ENCODE assay signal across 19 cellular contexts in the genomic region with DNA sequence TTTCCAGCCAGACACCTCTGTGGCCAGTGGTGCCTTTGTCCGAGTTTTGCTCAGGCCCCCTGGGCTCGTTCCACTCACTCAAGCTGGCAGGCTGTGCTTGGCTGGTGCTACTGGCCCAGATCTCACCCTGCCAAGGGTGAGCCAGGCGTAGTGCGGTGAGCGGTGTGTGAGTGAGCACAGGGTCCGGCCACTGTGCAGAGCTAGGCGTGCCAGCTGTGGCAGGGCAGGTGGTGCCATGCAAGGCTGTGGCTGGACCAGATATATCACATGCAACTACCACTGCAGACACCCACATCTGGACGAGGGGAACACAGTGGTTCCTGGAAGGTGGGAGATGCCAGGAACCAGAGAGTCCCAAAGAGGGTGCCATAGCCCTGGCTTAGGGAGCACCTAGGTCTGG.
DNase-seq lines count a peak whose midpoint lies in the region; ATAC-seq, FAIRE-seq and TF ChIP-seq lines count a peak whose summit lies in the region.
"Had no signal": no experiment of that assay in that cellular context is flagged by ENCODE, and none has a peak within 500 bp of the region (broad histone marks: within the 10 kb centered on the region; RNA-seq: fewer than 3 reads in every experiment).

No MANE protein-coding gene starts in this region.

- H3K27ac ChIP-seq in BLaER1 treated with 17β-estradiol and CSF1 and Interleukin-3, amounts not matched to agents 10 nM and 100 nM, result no peak overlapping the region
- no peak overlapping the region for H3K27ac ChIP-seq in endodermal cell (ENCODE audit: low read depth, low read length)
- no peak overlapping the region for H3K27ac ChIP-seq in sigmoid colon
- H3K27ac ChIP-seq: KMS-11 had no signal

- no peak overlapping the region for H3K27ac Mint-ChIP-seq in endodermal cell
- H3K27ac Mint-ChIP-seq: CD14-positive monocyte; CD8-positive, alpha-beta T cell; HFFc6 had no signal

- H3K9ac ChIP-seq in BLaER1 treated with 17β-estradiol and CSF1 and Interleukin-3, amounts not matched to agents 10 nM and 100 nM, result no peak overlapping the region
- no peak overlapping the region for H3K9ac ChIP-seq in endodermal cell (ENCODE audit: extremely low read depth, low read length, poor library complexity, severe bottlenecking)
- H3K9ac ChIP-seq: KMS-11 had no signal

- intact Hi-C loops in sigmoid colon (cut with DNase I), result no loop called here

- H3K4me2 ChIP-seq in BLaER1 treated with 17β-estradiol and CSF1 and Interleukin-3, amounts not matched to agents 10 nM and 100 nM, result no peak overlapping the region
- H3K4me2 ChIP-seq: KMS-11 had no signal

- peaks cover 13% of the 10 kb centered on the region for H3K9me3 Mint-ChIP-seq in endodermal cell
- H3K9me3 Mint-ChIP-seq: CD8-positive, alpha-beta T cell; HFFc6 had no signal

- no peaks in the 10 kb centered on the region for H3K27me3 Mint-ChIP-seq in endodermal cell (ENCODE audit: insufficient read depth)

- peaks cover 3% of the 10 kb centered on the region for H3K4me1 Mint-ChIP-seq in endodermal cell

- no peak overlapping the region for H3K4me3 Mint-ChIP-seq in endodermal cell
- H3K4me3 Mint-ChIP-seq: CD14-positive monocyte; CD8-positive, alpha-beta T cell; HFFc6 had no signal

- peaks cover 0 to 8% (median 0%) of the 10 kb centered on the region in 10 experiments; a peak in 9 of 20 replicates for H3K4me1 ChIP-seq in BLaER1 treated with 17β-estradiol and CSF1 and Interleukin-3, amounts not matched to agents 10 nM and 100 nM
- no peaks in the 10 kb centered on the region for H3K4me1 ChIP-seq in endodermal cell (ENCODE audit: control insufficient read depth, insufficient read depth, low read length)
- no peaks in the 10 kb centered on the region for H3K4me1 ChIP-seq in sigmoid colon
- H3K4me1 ChIP-seq: BE2C had no signal

- no peaks in the 10 kb centered on the region; a peak in 1 of 22 replicates for H3K27me3 ChIP-seq in BLaER1 treated with 17β-estradiol and CSF1 and Interleukin-3, amounts not matched to agents 10 nM and 100 nM
- H3K27me3 ChIP-seq in endodermal cell (ENCODE audit: control insufficient read depth, insufficient read depth, low read length, poor library complexity, severe bottlenecking) (no peaks in the 10 kb centered on the region), sigmoid colon (no peaks in the 10 kb centered on the region)
- H3K27me3 ChIP-seq: BE2C had no signal

- H4K20me1 ChIP-seq in BLaER1 treated with 17β-estradiol and CSF1 and Interleukin-3, amounts not matched to agents 10 nM and 100 nM, result no peaks in the 10 kb centered on the region

- H3K36me3 Mint-ChIP-seq in endodermal cell (ENCODE audit: low read depth), result peaks cover 43% of the 10 kb centered on the region

- peak; percentile 58 for FAIRE-seq in GM12891 (lab: Jason Lieb, UNC)
- FAIRE-seq: GM12892 had no signal

- TF ChIP-seq POLR2A in GM12891 (IDR thresholded peaks at IDR 0.05; ENCODE audit: low read depth, low read length) (no peak), sigmoid colon (IDR thresholded peaks at IDR 0.05) (no peak)

- TF ChIP-seq EP300 in sigmoid colon (IDR thresholded peaks at IDR 0.05), result no peak

- DNase-seq in GM12891 (ENCODE audit: insufficient read length, low spot score) (no peak), endodermal cell (no peak), sigmoid colon (peak; percentile 52), NCI-H1105 treated with DMSO at 0.1 percent for 48 hours (lab: John Stamatoyannopoulos, UW) (no peak), hippocampal formation (lab: John Stamatoyannopoulos, UW) (no peak), MV-4-11 (lab: John Stamatoyannopoulos, UW) (no peak)
- DNase-seq: ACHN, BE2C, Calu3, GOT3, H7, HFFc6 had no signal

- ATAC-seq in HG02970 (IDR thresholded peaks at IDR 0.05; ENCODE audit: low FRiP score, unreplicated experiment), result no peak
- ATAC-seq: CD8-positive, alpha-beta T cell; HCT116 had no signal

- H3K4me3 ChIP-seq in BLaER1 treated with 17β-estradiol and CSF1 and Interleukin-3, amounts not matched to agents 10 nM and 100 nM, result peak overlapping the region in 7 of 10 experiments; percentile 17 to 60 (median 36); a peak in 14 of 20 replicates
- H3K4me3 ChIP-seq in endodermal cell (ENCODE audit: low read length) (peak overlapping the region; percentile 58), sigmoid colon (no peak overlapping the region)

- TF ChIP-seq CTCF in endodermal cell (conservative IDR thresholded peaks at IDR 0.05) (no peak), sigmoid colon (IDR thresholded peaks at IDR 0.05) (no peak)

- H3K36me3 ChIP-seq in BLaER1 treated with 17β-estradiol and CSF1 and Interleukin-3, amounts not matched to agents 10 nM and 100 nM, result peaks cover 52 to 84% (median 67%) of the 10 kb centered on the region in 11 experiments
- H3K36me3 ChIP-seq in endodermal cell (ENCODE audit: control insufficient read depth, insufficient read depth, low read length) (peaks cover 51% of the 10 kb centered on the region), sigmoid colon (peaks cover 2 to 40% (median 19%) of the 10 kb centered on the region in 4 donors)

- peaks cover 49 to 63% (median 54%) of the 10 kb centered on the region in 11 experiments for H3K9me3 ChIP-seq in BLaER1 treated with 17β-estradiol and CSF1 and Interleukin-3, amounts not matched to agents 10 nM and 100 nM (replicated peaks in 1 of 11)
- H3K9me3 ChIP-seq in endodermal cell (ENCODE audit: control insufficient read depth, low read length) (peaks cover 36% of the 10 kb centered on the region), sigmoid colon (peaks cover 0 to 11% (median 1%) of the 10 kb centered on the region in 4 donors)
- H3K9me3 ChIP-seq: BE2C had no signal

- WGBS in endodermal cell (ENCODE audit: insufficient coverage in 1 of 2, insufficient read length in 1 of 2), 2 experiments, result 94 to 98% methylated on average over 8 of the region's 8 CpGs
- WGBS in sigmoid colon, 2 donors, result 99% methylated on average over 8 of the region's 8 CpGs

TF ChIP-seq in GM12891, 5 proteins besides CTCF, POLR2A, EP300 and RAD21:
- TF ChIP-seq PAX5 (IDR thresholded peaks at IDR 0.05; ENCODE audit: insufficient read depth, low read length, severe bottlenecking), result no peak
- TF ChIP-seq POLR2AphosphoS5 (IDR thresholded peaks at IDR 0.05; ENCODE audit: low read depth, low read length), result no peak
- no peak for TF ChIP-seq SPI1 (IDR thresholded peaks at IDR 0.05; ENCODE audit: low read depth, low read length)
- TF ChIP-seq TAF1 (IDR thresholded peaks at IDR 0.05; ENCODE audit: low read depth, low read length), result no peak
- TF ChIP-seq POU2F2 (IDR thresholded peaks at IDR 0.05; ENCODE audit: low read depth, low read length), result no peak

Comparison
In these comparisons a context has a peak if more than half of its experiments do, and no peak if none do; other contexts are left out.
1. H3K4me3 ChIP-seq: peak in BLaER1 treated with 17β-estradiol and CSF1 and Interleukin-3, amounts not matched to agents 10 nM and 100 nM (7 of 10) and endodermal cell (single experiment); none in sigmoid colon (0 of 4).